ENCODE assay signal across 9 cellular contexts in the genomic region with DNA sequence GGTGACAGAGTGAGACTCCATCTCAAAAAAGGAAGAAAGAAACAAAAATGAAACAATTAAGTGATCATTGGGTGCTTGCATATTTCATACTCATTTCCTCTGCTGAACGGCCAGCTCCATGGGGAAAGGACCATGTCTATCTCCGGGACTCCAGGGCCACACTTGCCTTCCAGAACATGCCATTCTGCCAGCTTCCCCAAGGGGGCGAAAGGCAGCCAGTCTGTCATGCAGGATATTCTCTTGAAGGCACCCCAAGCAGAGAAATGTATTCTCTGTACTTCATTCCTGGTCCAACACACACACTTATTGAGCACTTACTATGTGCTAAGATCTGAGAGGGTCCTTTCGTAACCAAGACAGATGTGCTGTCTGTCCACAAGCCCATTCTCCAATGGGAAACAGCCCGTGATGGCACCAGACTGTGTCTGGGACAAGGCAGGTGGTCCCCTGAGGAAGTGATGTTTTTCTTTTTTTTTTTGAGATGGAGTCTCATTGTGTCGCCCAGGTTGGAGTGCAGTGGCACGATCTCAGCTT. TPM values are rescaled to one million over a fixed set of nuclear protein-coding genes. Genes with fewer than 3 reads are reported as not detected.
DNase-seq lines count a peak whose midpoint lies in the region; ATAC-seq, FAIRE-seq and TF ChIP-seq lines count a peak whose summit lies in the region.
"Had no signal": no experiment of that assay in that cellular context is flagged by ENCODE, and none has a peak within 500 bp of the region (broad histone marks: within the 10 kb centered on the region; RNA-seq: fewer than 3 reads in every experiment).

No MANE protein-coding gene starts in this region.

- peaks cover 0 to 3% of the 10 kb centered on the region in 2 experiments; a peak in 1 of 4 replicates for H3K79me1 ChIP-seq in IMR-90 (ENCODE audit: low read depth in 1 of 2, low read length in 2 of 2)

- no peak overlapping the region for H2BK20ac ChIP-seq in IMR-90 (ENCODE audit: low read depth, low read length)

- H3K14ac ChIP-seq in IMR-90 (replicated peaks; ENCODE audit: low read depth, low read length) = no peak overlapping the region

- no peak overlapping the region for H2BK120ac ChIP-seq in IMR-90 (ENCODE audit: low read depth, low read length)

- H2AK5ac ChIP-seq in IMR-90 (ENCODE audit: low read depth, low read length) = no peak overlapping the region

- no peak overlapping the region for H4K91ac ChIP-seq in IMR-90 (ENCODE audit: insufficient read depth, low read depth, low read length)

- no TSS peak for BruUV-seq in IMR-90 (replicated peaks; lab: Mats Ljungman, UMichigan)

- H3K27me3 Mint-ChIP-seq in CD4-positive, alpha-beta T cell = no peaks in the 10 kb centered on the region

- no peak for TF ChIP-seq RAD21 in IMR-90 (IDR thresholded peaks at IDR 0.05; ENCODE audit: low read length)

- no peak overlapping the region for H3K18ac ChIP-seq in IMR-90 (ENCODE audit: low read depth, low read length)

- H3K27ac Mint-ChIP-seq in CD4-positive, alpha-beta T cell = no peak overlapping the region

- no peaks in the 10 kb centered on the region for H3K27me3 ChIP-seq in CD4-positive, alpha-beta T cell (ENCODE audit: control insufficient read depth, insufficient read depth, low read length)
- H3K27me3 ChIP-seq in IMR-90 (ENCODE audit: control insufficient read depth, insufficient read depth, low read length) = no peaks in the 10 kb centered on the region

- H3K4me2 ChIP-seq in IMR-90 (ENCODE audit: low read depth, low read length) = no peak overlapping the region

- ATAC-seq in CD4-positive, alpha-beta T cell (ENCODE audit: poor library complexity) = peak; percentile 35
- ATAC-seq in IMR-90 (ENCODE audit: low read depth) (peak; percentile 24; the same call in 1 of the 2 replicates), GM18517 (IDR thresholded peaks at IDR 0.05; ENCODE audit: unreplicated experiment) (no peak)

- no peak overlapping the region for H3K9ac ChIP-seq in IMR-90 (ENCODE audit: low read depth, low read length)
- no peak overlapping the region for H3K9ac ChIP-seq in kidney (ENCODE audit: low read length in 2 of 2)

- H4K5ac ChIP-seq in IMR-90 (ENCODE audit: low read depth, low read length) = no peak overlapping the region

- peaks cover 7% of the 10 kb centered on the region for H3K4me1 Mint-ChIP-seq in CD4-positive, alpha-beta T cell (ENCODE audit: low read depth)

- no peak overlapping the region for H2BK15ac ChIP-seq in IMR-90 (ENCODE audit: low read depth, low read length)

- no peaks in the 10 kb centered on the region for H3K36me3 Mint-ChIP-seq in CD4-positive, alpha-beta T cell (ENCODE audit: low read depth)

- WGBS in IMR-90 (ENCODE audit: extremely low coverage in 2 of 2, insufficient read length in 1 of 2), 2 experiments = no CpG with 5 or more reads among the region's 7 CpGs

- dilution Hi-C loops in IMR-90 (cut with HindIII; ENCODE audit: low sequenced_read_pairs, unreplicated experiment) = no loop called here

- CTCF ChIA-PET in CD4-positive, alpha-beta T cell (lab: Charles Lee) = interaction anchor here (0.7 kb wide), 1 partner anchor 391 kb away, joined by 3 read pairs; no protein-coding TSS in a partner anchor
- CTCF ChIA-PET in IMR-90 (lab: Yijun Ruan, JAX) = interaction anchor here (1.0 to 1.2 kb wide), 2 partner anchors 10 to 25 kb away, joined by 6 to 7 read pairs; a partner anchor contains a TSS

- H3K4me3 ChIP-seq in IMR-90 (ENCODE audit: insufficient read depth, low read depth, low read length) (no peak overlapping the region), kidney (ENCODE audit: low read length in 2 of 2) (no peak overlapping the region)

- POLR2A ChIA-PET in CD4-positive, alpha-beta T cell (lab: Charles Lee) = no interaction called here
- POLR2A ChIA-PET in IMR-90 (lab: Charles Lee; ENCODE audit: unreplicated experiment) = no interaction called here

- no peak overlapping the region for H3K23ac ChIP-seq in IMR-90 (ENCODE audit: low read depth, low read length)

- no peaks in the 10 kb centered on the region for H4K20me1 ChIP-seq in IMR-90 (ENCODE audit: insufficient read depth, low read length)

- in situ Hi-C loops in IMR-90 (cut with MboI; ENCODE audit: low sequenced_read_pairs) = no loop called here

- FAIRE-seq in kidney (lab: Jason Lieb, UNC) = no peak
- FAIRE-seq: endometrium had no signal

- no peaks in the 10 kb centered on the region for H3K9me3 Mint-ChIP-seq in CD4-positive, alpha-beta T cell

- no peak overlapping the region for H2BK5ac ChIP-seq in IMR-90 (ENCODE audit: low read depth, low read length, poor library complexity, severe bottlenecking)

- TF ChIP-seq CTCF in CD4-positive, alpha-beta T cell (IDR thresholded peaks at IDR 0.05) = peak; percentile 53
- TF ChIP-seq CTCF in IMR-90 (conservative IDR thresholded peaks at IDR 0.05; ENCODE audit: low read depth, low read length) = peak; percentile 38; the same call in 1 of the 2 replicates
- peak; percentile 36 for TF ChIP-seq CTCF in kidney (IDR thresholded peaks at IDR 0.05; ENCODE audit: borderline replicate concordance, extremely low read depth, insufficient read depth)

- H2AFZ ChIP-seq in IMR-90 (replicated peaks; ENCODE audit: low read length, poor library complexity) = peak overlapping the region; percentile 63

- no peaks in the 10 kb centered on the region for H3K9me3 ChIP-seq in CD4-positive, alpha-beta T cell (ENCODE audit: control insufficient read depth, low read length)
- H3K9me3 ChIP-seq in IMR-90 (ENCODE audit: control insufficient read depth, insufficient read depth, low read length) = no peaks in the 10 kb centered on the region
- H3K9me3 ChIP-seq in kidney (ENCODE audit: control insufficient read depth in 1 of 2, low read length in 2 of 2) = no peaks in the 10 kb centered on the region

- H2AK9ac ChIP-seq in IMR-90 (replicated peaks; ENCODE audit: low read depth, low read length, poor library complexity) = no peak overlapping the region

- no peak for TF ChIP-seq POLR2A in IMR-90 (IDR thresholded peaks at IDR 0.05; ENCODE audit: low read depth, low read length)

- no peak overlapping the region for H4K8ac ChIP-seq in IMR-90 (ENCODE audit: low read depth in 2 of 2, low read length in 2 of 2)

- no peak overlapping the region for H3K4me3 Mint-ChIP-seq in CD4-positive, alpha-beta T cell

- H3K4ac ChIP-seq in IMR-90 (ENCODE audit: low read depth, low read length) = no peak overlapping the region

- no peak overlapping the region for H3K56ac ChIP-seq in IMR-90 (ENCODE audit: extremely low read depth, insufficient read depth, low read length)

- H3K4me1 ChIP-seq in IMR-90 (ENCODE audit: control insufficient read depth, insufficient read depth, low read length) (peaks cover 3% of the 10 kb centered on the region), kidney (ENCODE audit: control insufficient read depth in 1 of 2, insufficient read depth in 1 of 2, low read depth in 1 of 2, low read length in 2 of 2) (peaks cover 2 to 3% of the 10 kb centered on the region in 2 donors)

- intact Hi-C loops in CD4-positive, alpha-beta T cell (cut with DNase I, micrococcal nuclease) = loop anchor here in 1 of 2 experiments (5.0 kb wide), 2 partner anchors 94 to 159 kb away; a partner anchor contains a TSS
- intact Hi-C loops in IMR-90 (cut with micrococcal nuclease) (no loop called here), kidney (cut with DNase I) (no loop called here)

- H3K36me3 ChIP-seq in IMR-90 (ENCODE audit: control insufficient read depth, insufficient read depth, low read length) = no peaks in the 10 kb centered on the region
- H3K36me3 ChIP-seq in kidney (ENCODE audit: control insufficient read depth in 1 of 2, insufficient read depth in 2 of 2, low read length in 2 of 2) = no peaks in the 10 kb centered on the region

- peaks cover 14% of the 10 kb centered on the region; the same call in 1 of the 2 replicates for H3K9me1 ChIP-seq in IMR-90 (ENCODE audit: insufficient read depth, low read length)

- DNase-seq in CD4-positive, alpha-beta T cell = peak in 2 of 10 experiments; percentile 16 to 18
- no peak for DNase-seq in IMR-90
- DNase-seq in activated CD4-positive, alpha-beta T cell treated with anti-CD3 and anti-CD28 coated beads, Interleukin-2, amount 50 U/mL, for 48 hours = peak; percentile 47 to 53
- DNase-seq in kidney = no peak
- no peak for DNase-seq in kidney glomerular epithelial cell (lab: John Stamatoyannopoulos, UW)
- no peak for DNase-seq in LoVo (ENCODE audit: low spot score)
- DNase-seq in pons (ENCODE audit: low spot score) = no peak

- no peak overlapping the region for H3K27ac ChIP-seq in CD4-positive, alpha-beta T cell (ENCODE audit: low read depth, low read length)
- H3K27ac ChIP-seq in IMR-90 (ENCODE audit: insufficient read depth, low read length) (no peak overlapping the region), kidney (ENCODE audit: low read depth in 2 of 2, low read length in 2 of 2) (no peak overlapping the region)

TF ChIP-seq in IMR-90, 13 proteins besides CTCF, POLR2A, EP300 and RAD21 (continues in another document):
- TF ChIP-seq SMC3 (IDR thresholded peaks at IDR 0.05; ENCODE audit: low read depth, low read length) = no peak
- no peak for TF ChIP-seq FOS (IDR thresholded peaks at IDR 0.05; ENCODE audit: low read depth, low read length)

RNA-seq across cellular contexts. Expression of a gene that starts 10.2 kb away (rescaled TPM):
- 10 to 100 TPM; 17.5 to 18.0 TPM for total RNA-seq in CD4-positive, alpha-beta T cell
- total RNA-seq in IMR-90 (2012; rRNA removed) (17.2 and 20.3 TPM in 2 replicates), kidney (41.2 TPM)
- polyA plus RNA-seq in IMR-90 (2012; rRNA removed) (67.1 and 72.1 TPM in 2 replicates), kidney (ENCODE audit: insufficient read depth, low read depth, low replicate concordance) (21.9 TPM)
- polyA plus RNA-seq in IMR-90 (2012; cell fraction: cytosol; rRNA removed) = 48.1 and 93.2 TPM in 2 replicates
- polyA plus RNA-seq in IMR-90 (2012; cell fraction: nucleus; rRNA removed; ENCODE audit: low replicate concordance) = 66.7 and 125 TPM in 2 replicates

RNA-seq across cellular contexts. Expression of a gene that starts 13.0 kb away (rescaled TPM):
- 1 to 10 TPM; 1.8 to 2.1 TPM for total RNA-seq in CD4-positive, alpha-beta T cell
- total RNA-seq in IMR-90 (2012; rRNA removed) (0.18 and 0.28 TPM in 2 replicates), kidney (3.3 TPM)
- polyA plus RNA-seq in IMR-90 (2012; rRNA removed) (0.16 and 0.19 TPM in 2 replicates), kidney (ENCODE audit: insufficient read depth, low read depth, low replicate concordance) (2.4 TPM)
- polyA plus RNA-seq in IMR-90 (2012; cell fraction: cytosol; rRNA removed) = 0.51 and 0.58 TPM in 2 replicates
- 0.61 and 0.69 TPM in 2 replicates for polyA plus RNA-seq in IMR-90 (2012; cell fraction: nucleus; rRNA removed; ENCODE audit: low replicate concordance)

RNA-seq across cellular contexts. Expression of a gene that starts 25.2 kb away (rescaled TPM):
- 1 to 10 TPM; 6.7 to 7.0 TPM for total RNA-seq in CD4-positive, alpha-beta T cell
- total RNA-seq in IMR-90 (2012; rRNA removed) (32.8 and 37.6 TPM in 2 replicates), kidney (36.0 TPM)
- polyA plus RNA-seq in IMR-90 (2012; rRNA removed) (41.4 and 46.3 TPM in 2 replicates), kidney (ENCODE audit: insufficient read depth, low read depth, low replicate concordance) (60.6 TPM)
- polyA plus RNA-seq in IMR-90 (2012; cell fraction: cytosol; rRNA removed) = 69.8 and 76.0 TPM in 2 replicates
- 17.4 and 25.2 TPM in 2 replicates for polyA plus RNA-seq in IMR-90 (2012; cell fraction: nucleus; rRNA removed; ENCODE audit: low replicate concordance)

Comparison
In these comparisons a context has a peak if more than half of its experiments do, and no peak if none do; other contexts are left out.
1. DNase-seq: peak in activated CD4-positive, alpha-beta T cell treated with anti-CD3 and anti-CD28 coated beads, Interleukin-2, amount 50 U/mL, for 48 hours (2 of 2); none in IMR-90 (single experiment), kidney (single experiment), kidney glomerular epithelial cell (single experiment), LoVo (single experiment) and pons (single experiment).
2. Peak in every context shown above with its lines, with median percentiles within 50 percentile points of each other: CTCF ChIP-seq.